Comparison of ENCODE assay signal across 8 cellular contexts in genomic region chr22:39170825-39171622, GRCh38. TPM values are rescaled to one million over a fixed set of nuclear protein-coding genes. Genes with fewer than 3 reads are reported as not detected.
DNase-seq lines count a peak whose midpoint lies in the region; ATAC-seq lines count a peak whose summit lies in the region.

No MANE protein-coding gene starts in this region.

- ATAC-seq in esophagus mucosa = peak; percentile 78
- peak; percentile 81 to 83 for ATAC-seq in natural killer cell treated with Interleukin-12 subunit alpha and Interleukin-12 subunit beta and Interleukin-15 and Interleukin-18, amount 100 ng/mL, for 72 hours

- no peak overlapping the region for H3K4me3 Mint-ChIP-seq in natural killer cell treated with Interleukin-12 subunit alpha and Interleukin-12 subunit beta and Interleukin-15 and Interleukin-18, amount 100 ng/mL, for 72 hours

- H3K4me1 Mint-ChIP-seq in natural killer cell treated with Interleukin-12 subunit alpha and Interleukin-12 subunit beta and Interleukin-15 and Interleukin-18, amount 100 ng/mL, for 72 hours (ENCODE audit: low read depth in 2 of 2) = peaks cover 27 to 32% of the 10 kb centered on the region in 2 donors

- no peaks in the 10 kb centered on the region for H3K9me3 Mint-ChIP-seq in natural killer cell treated with Interleukin-12 subunit alpha and Interleukin-12 subunit beta and Interleukin-15 and Interleukin-18, amount 100 ng/mL, for 72 hours

- no peaks in the 10 kb centered on the region for H3K36me3 Mint-ChIP-seq in natural killer cell treated with Interleukin-12 subunit alpha and Interleukin-12 subunit beta and Interleukin-15 and Interleukin-18, amount 100 ng/mL, for 72 hours

- DNase-seq in DMS 273 (lab: John Stamatoyannopoulos, UW; ENCODE audit: unreplicated experiment) (peak; percentile 77), DMS 273 treated with DMSO at 0.1 percent for 48 hours (lab: John Stamatoyannopoulos, UW) (no peak), HS-27A (ENCODE audit: low read depth) (peak; percentile 31), OCI-M1 (lab: John Stamatoyannopoulos, UW) (peak; percentile 85), activated T-cell treated with anti-CD3 and anti-CD28 coated beads for 4 hours (peak; percentile 80)
- DNase-seq in natural killer cell treated with Interleukin-12 subunit alpha and Interleukin-12 subunit beta and Interleukin-15 and Interleukin-18, amount 100 ng/mL, for 72 hours (ENCODE audit: low spot score) = peak; percentile 84
- peak; percentile 72 to 91 (median 74) for DNase-seq in stimulated activated naive CD4-positive, alpha-beta T cell (lab: John Stamatoyannopoulos, UW)

- H3K27me3 Mint-ChIP-seq in natural killer cell treated with Interleukin-12 subunit alpha and Interleukin-12 subunit beta and Interleukin-15 and Interleukin-18, amount 100 ng/mL, for 72 hours = peaks cover 7% of the 10 kb centered on the region in 2 donors

- H3K27ac Mint-ChIP-seq in natural killer cell treated with Interleukin-12 subunit alpha and Interleukin-12 subunit beta and Interleukin-15 and Interleukin-18, amount 100 ng/mL, for 72 hours = no peak overlapping the region

RNA-seq across cellular contexts. Expression of gene CBX7, which starts 18.5 kb away (rescaled TPM):
- 4.5 TPM for total RNA-seq in esophagus mucosa
- total RNA-seq in natural killer cell treated with Interleukin-12 subunit alpha and Interleukin-12 subunit beta and Interleukin-15 and Interleukin-18, amount 100 ng/mL, for 72 hours = 10 to 100 TPM in 1 of 2 donors, 1 to 10 TPM in 1; 4.9 to 11.1 TPM
